Comparison of ENCODE assay signal across 8 cellular contexts in the genomic region with DNA sequence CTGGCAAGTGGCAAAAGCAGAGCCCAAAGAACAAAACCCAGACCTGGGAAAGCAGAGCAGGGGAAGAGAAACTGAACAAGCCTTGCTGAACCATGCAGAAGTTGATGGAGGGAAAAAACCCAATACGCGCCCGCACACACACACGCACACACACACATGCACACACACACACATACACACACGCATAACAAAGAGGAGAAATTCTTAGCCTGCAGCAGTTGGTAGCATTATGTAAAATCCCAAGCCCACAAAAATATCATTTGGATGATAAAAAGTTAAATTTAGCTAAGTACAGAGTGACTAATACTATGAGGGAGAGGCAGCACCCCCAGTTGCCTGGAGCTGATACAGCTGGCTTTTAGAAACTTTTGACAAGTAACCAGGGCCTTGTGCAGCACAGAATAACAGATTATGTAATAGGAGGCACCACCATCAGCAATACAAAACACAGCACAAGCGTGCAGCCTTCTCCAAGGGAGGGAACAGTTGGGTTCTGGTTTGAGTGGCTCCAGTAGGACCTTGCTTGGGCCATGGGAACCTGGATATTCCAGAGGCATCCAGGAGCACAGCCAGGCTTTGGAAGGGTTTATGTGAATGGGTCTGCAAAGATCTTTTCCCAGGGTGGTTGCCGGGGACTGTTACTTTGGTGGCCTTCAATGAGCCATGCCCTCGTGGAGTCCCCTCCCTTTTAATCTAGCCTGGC. TPM values are rescaled to one million over a fixed set of nuclear protein-coding genes. Genes with fewer than 3 reads are reported as not detected.
A peak's percentile ranks its signal among the peaks of the same experiment; 100 is the strongest.
DNase-seq lines count a peak whose midpoint lies in the region; ATAC-seq and TF ChIP-seq lines count a peak whose summit lies in the region.

No MANE protein-coding gene starts in this region.

- CTCF ChIA-PET in naive thymus-derived CD4-positive, alpha-beta T cell (lab: Charles Lee): interaction anchor here (0.7 to 2.8 kb wide), 10 partner anchors 8 to 122 kb away, joined by 3 to 15 read pairs (median 5); partner anchors contain the start of gene PITPNM2

- no peaks in the 10 kb centered on the region for H3K9me3 Mint-ChIP-seq in naive thymus-derived CD4-positive, alpha-beta T cell

- no peaks in the 10 kb centered on the region for H3K27me3 ChIP-seq in naive thymus-derived CD4-positive, alpha-beta T cell (ENCODE audit: control insufficient read depth in 2 of 2, insufficient read depth in 2 of 2, low read length in 2 of 2)

- peak overlapping the region; percentile 41 to 100 (median 95) for H3K27ac Mint-ChIP-seq in naive thymus-derived CD4-positive, alpha-beta T cell

- H3K36me3 Mint-ChIP-seq in naive thymus-derived CD4-positive, alpha-beta T cell: peaks cover 0 to 13% (median 6%) of the 10 kb centered on the region in 5 donors

- POLR2A ChIA-PET in naive thymus-derived CD4-positive, alpha-beta T cell (lab: Charles Lee): interaction anchor here (0.6 to 6.7 kb wide), 16 partner anchors 9 to 1449 kb away, joined by 3 to 70 read pairs (median 4); partner anchors contain the start of genes MPHOSPH9, MTRFR and PITPNM2

- H3K27ac ChIP-seq in coronary artery: peak overlapping the region; percentile 67 to 80
- H3K27ac ChIP-seq in naive thymus-derived CD4-positive, alpha-beta T cell (ENCODE audit: low read depth, low read length): peak overlapping the region; percentile 69

- intact Hi-C loops in naive thymus-derived CD4-positive, alpha-beta T cell (cut with micrococcal nuclease): loop anchor here in 1 of 2 donors (1.0 to 2.0 kb wide), 5 partner anchors 8 to 73 kb away; partner anchors contain the start of gene PITPNM2

- peak overlapping the region; percentile 38 to 81 (median 74) for H3K4me3 Mint-ChIP-seq in naive thymus-derived CD4-positive, alpha-beta T cell

- no peaks in the 10 kb centered on the region for H3K27me3 Mint-ChIP-seq in naive thymus-derived CD4-positive, alpha-beta T cell

- DNase-seq in C1 segment of cervical spinal cord (lab: John Stamatoyannopoulos, UW) (peak in 9 of 14 donors; percentile 25 to 76 (median 48)), NAMALWA (ENCODE audit: low spot score) (peak; percentile 43), coronary artery (ENCODE audit: low spot score) (peak; percentile 87), SW480 (ENCODE audit: low spot score) (no peak), dermis blood vessel endothelial cell (no peak)
- DNase-seq in naive thymus-derived CD4-positive, alpha-beta T cell: peak in 7 of 9 donors; percentile 54 to 79 (median 70)

- peaks cover 3 to 59% of the 10 kb centered on the region in 2 donors for H3K4me1 ChIP-seq in naive thymus-derived CD4-positive, alpha-beta T cell (ENCODE audit: control insufficient read depth in 2 of 2, insufficient read depth in 2 of 2, low read length in 2 of 2)

- no peak for TF ChIP-seq CTCF in coronary artery (IDR thresholded peaks at IDR 0.05)

- peaks cover 40 to 92% (median 85%) of the 10 kb centered on the region in 7 donors for H3K4me1 Mint-ChIP-seq in naive thymus-derived CD4-positive, alpha-beta T cell

- H3K9me3 ChIP-seq in naive thymus-derived CD4-positive, alpha-beta T cell (ENCODE audit: control insufficient read depth in 2 of 3, low read length in 3 of 3): no peaks in the 10 kb centered on the region

- H3K4me3 ChIP-seq in coronary artery: peak overlapping the region; percentile 37
- H3K4me3 ChIP-seq in naive thymus-derived CD4-positive, alpha-beta T cell (ENCODE audit: low read length): no peak overlapping the region

- no peaks in the 10 kb centered on the region for H3K36me3 ChIP-seq in naive thymus-derived CD4-positive, alpha-beta T cell (ENCODE audit: control insufficient read depth in 2 of 3, insufficient read depth in 3 of 3, low read length in 3 of 3)

- ATAC-seq in naive thymus-derived CD4-positive, alpha-beta T cell: peak; percentile 78
- ATAC-seq in HG03521 (IDR thresholded peaks at IDR 0.05; ENCODE audit: unreplicated experiment) (no peak), HG02571 (IDR thresholded peaks at IDR 0.05; ENCODE audit: unreplicated experiment) (no peak)

RNA-seq across cellular contexts. Expression of gene PITPNM2, which starts 35.3 kb away (rescaled TPM):
- total RNA-seq in naive thymus-derived CD4-positive, alpha-beta T cell: 10 to 100 TPM; 22.2 to 65.3 (median 56.6) TPM
- 1 to 10 TPM; 2.9 to 9.2 TPM for polyA plus RNA-seq in naive thymus-derived CD4-positive, alpha-beta T cell
- total RNA-seq in dermis blood vessel endothelial cell: 8.8 and 12.1 TPM in 2 replicates

Comparison
In these comparisons a context has a peak if more than half of its experiments do, and no peak if none do; other contexts are left out.
1. DNase-seq: peak in C1 segment of cervical spinal cord (9 of 14), NAMALWA (single experiment), coronary artery (single experiment) and naive thymus-derived CD4-positive, alpha-beta T cell (7 of 9); none in SW480 (single experiment) and dermis blood vessel endothelial cell (single experiment).